Comparison of ENCODE assay signal across 21 cellular contexts in the genomic region with DNA sequence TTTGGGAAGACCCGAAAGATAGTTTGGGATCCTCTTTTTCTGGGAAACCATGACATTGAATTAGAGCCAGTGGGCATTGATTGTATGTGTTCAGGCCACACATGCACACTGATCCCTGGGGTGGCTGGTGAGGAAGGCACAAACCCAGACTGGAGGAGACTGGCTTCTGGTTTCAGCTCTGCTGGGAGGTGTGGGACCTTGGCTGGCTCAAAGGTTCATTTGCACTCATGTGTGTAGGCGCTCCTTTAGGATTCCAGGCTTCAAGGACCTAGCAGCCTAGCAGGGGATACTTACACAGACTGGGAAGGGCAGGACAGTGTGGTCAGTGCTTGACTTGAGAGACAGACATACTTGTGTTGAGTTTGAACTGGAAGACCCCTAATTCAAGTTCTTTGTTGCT. TPM values are rescaled to one million over a fixed set of nuclear protein-coding genes. Genes with fewer than 3 reads are reported as not detected.
DNase-seq lines count a peak whose midpoint lies in the region; ATAC-seq, FAIRE-seq and TF ChIP-seq lines count a peak whose summit lies in the region.
"Had no signal": no experiment of that assay in that cellular context is flagged by ENCODE, and none has a peak within 500 bp of the region (broad histone marks: within the 10 kb centered on the region; RNA-seq: fewer than 3 reads in every experiment).

No MANE protein-coding gene starts in this region.

- POLR2A ChIA-PET in HepG2 (lab: Yijun Ruan, JAX) = no interaction called here

- no peaks in the 10 kb centered on the region for H3K36me3 ChIP-seq in WERI-Rb-1
- H3K36me3 ChIP-seq in HepG2 (replicated peaks in 1 of 2; ENCODE audit: control insufficient read depth in 1 of 2, insufficient read depth in 2 of 2, low read length in 2 of 2) = no peaks in the 10 kb centered on the region
- H3K36me3 ChIP-seq in small intestine (ENCODE audit: control insufficient read depth in 2 of 2, insufficient read depth in 2 of 2, low read length in 2 of 2) = no peaks in the 10 kb centered on the region

- intact Hi-C loops in HepG2 (cut with micrococcal nuclease; ENCODE audit: unreplicated experiment) = no loop called here

- H3K79me2 ChIP-seq in HepG2 (ENCODE audit: insufficient read depth, low read length) = no peaks in the 10 kb centered on the region

- in situ Hi-C loops in HepG2 (cut with HindIII; ENCODE audit: extremely low pct_ligation_motif_present, low pct_unique_long_range_greater_than_20kb) = no loop called here

- BruUV-seq in HepG2 (replicated peaks; lab: Mats Ljungman, UMichigan) = no TSS peak

- TF ChIP-seq RAD21 in HepG2 (CRISPR knock-in tag; IDR thresholded peaks at IDR 0.05) = no peak

- CTCF ChIA-PET in HepG2 (lab: Yijun Ruan, JAX; ENCODE audit: low intra/inter-chr PET ratio, low total read pairs) = no interaction called here

- H3K4me1 ChIP-seq in HepG2 (ENCODE audit: insufficient read depth, low read length) (peaks cover 10% of the 10 kb centered on the region), small intestine (ENCODE audit: control insufficient read depth in 2 of 2, insufficient read depth in 1 of 2, low read depth in 1 of 2, low read length in 1 of 2) (peaks cover 0 to 2% of the 10 kb centered on the region in 2 donors)

- ATAC-seq in HepG2 = peak; percentile 71
- ATAC-seq: CD8-positive, alpha-beta T cell had no signal

- TF ChIP-seq EP300 in HepG2 (IDR thresholded peaks at IDR 0.05; ENCODE audit: low read depth in 2 of 2, low read length in 2 of 2) (no peak), HepG2 (CRISPR knock-in tag; IDR thresholded peaks at IDR 0.05; ENCODE audit: borderline replicate concordance) (no peak)

- H3K9me3 ChIP-seq in WERI-Rb-1 (ENCODE audit: severe bottlenecking) = no peaks in the 10 kb centered on the region
- no peaks in the 10 kb centered on the region for H3K9me3 ChIP-seq in HepG2 (ENCODE audit: low read length)
- H3K9me3 ChIP-seq in small intestine (ENCODE audit: control insufficient read depth, low read depth) = no peaks in the 10 kb centered on the region
- H3K9me3 ChIP-seq: SK-N-SH had no signal

- no peak for TF ChIP-seq POLR2A in HepG2 (IDR thresholded peaks at IDR 0.05; ENCODE audit: insufficient read depth in 1 of 2, low read depth in 2 of 2, low read length in 2 of 2)

- no peak overlapping the region for H3K9ac ChIP-seq in HepG2 (ENCODE audit: insufficient read depth, low read depth, low read length)
- H3K9ac ChIP-seq: GM23248, SK-N-SH had no signal

- peak; percentile 56 for DNase-seq in DMS 273 (lab: John Stamatoyannopoulos, UW; ENCODE audit: unreplicated experiment)
- no peak for DNase-seq in DMS 273 treated with DMSO at 0.1 percent for 48 hours (lab: John Stamatoyannopoulos, UW)
- DNase-seq in WERI-Rb-1 = no peak
- no peak for DNase-seq in HepG2 (ENCODE audit: low spot score)
- peak; percentile 46 for DNase-seq in small intestine
- DNase-seq in GDM1 (lab: John Stamatoyannopoulos, UW) = no peak
- DNase-seq in SKM-1 treated with dmso at 0.1 percent for 144 hours (lab: John Stamatoyannopoulos, UW; ENCODE audit: unreplicated experiment) = no peak
- DNase-seq: CD8-positive, alpha-beta T cell; DMS153; GM23248; H7; KBM-7; MV-4-11; NCI-H1105; NCI-H2029; NCI-H226; NCI-H510A; SK-N-SH had no signal

- no peaks in the 10 kb centered on the region for H3K27me3 ChIP-seq in WERI-Rb-1 (ENCODE audit: insufficient read depth, low read depth, severe bottlenecking)
- H3K27me3 ChIP-seq in HepG2 (ENCODE audit: control insufficient read depth in 1 of 2, insufficient read depth in 2 of 2, low read length in 2 of 2) = no peaks in the 10 kb centered on the region
- H3K27me3 ChIP-seq in small intestine (ENCODE audit: control insufficient read depth in 2 of 2, insufficient read depth in 2 of 2, low read length in 2 of 2) = no peaks in the 10 kb centered on the region

- H2AFZ ChIP-seq in HepG2 (ENCODE audit: low read length) = no peak overlapping the region
- H2AFZ ChIP-seq: GM23248 had no signal

- WGBS in HepG2 (ENCODE audit: low lambda C conversion rate) = 87% methylated on average over 1 of the region's 2 CpGs
- 84 to 85% (median 84%) methylated on average over 2 of the region's 2 CpGs for WGBS in small intestine, 3 donors

- H3K4me3 ChIP-seq in WERI-Rb-1 (ENCODE audit: low read depth, low read length) (no peak overlapping the region), HepG2 (replicated peaks in 1 of 3; ENCODE audit: insufficient read depth in 1 of 3, low read depth in 2 of 3, low read length in 3 of 3) (no peak overlapping the region), small intestine (ENCODE audit: low read depth in 1 of 2, low read length in 2 of 2) (no peak overlapping the region)
- H3K4me3 ChIP-seq: GM23248 had no signal

- H4K20me1 ChIP-seq in HepG2 (ENCODE audit: insufficient read depth, low read length) = no peaks in the 10 kb centered on the region

- FAIRE-seq in HepG2 (lab: Jason Lieb, UNC) (peak; percentile 72), small intestine (lab: Jason Lieb, UNC) (no peak)
- FAIRE-seq: HTR-8/SVneo had no signal

- no peak for TF ChIP-seq CTCF in WERI-Rb-1 (IDR thresholded peaks at IDR 0.05; ENCODE audit: low read depth, low read length)
- no peak for TF ChIP-seq CTCF in HepG2 (CRISPR knock-in tag; IDR thresholded peaks at IDR 0.05)

- peak overlapping the region; percentile 56 for H3K27ac ChIP-seq in WERI-Rb-1
- no peak overlapping the region for H3K27ac ChIP-seq in HepG2 (ENCODE audit: extremely low read length, insufficient read depth, low read length)
- H3K27ac ChIP-seq in small intestine (ENCODE audit: low read depth in 1 of 2, low read length in 1 of 2) = no peak overlapping the region
- H3K27ac ChIP-seq: 22Rv1, C4-2B, GM23248 had no signal

- no peak overlapping the region for H3K4me2 ChIP-seq in HepG2 (ENCODE audit: low read depth, low read length)
- H3K4me2 ChIP-seq: SK-N-SH had no signal

TF ChIP-seq in HepG2, 621 proteins besides CTCF, POLR2A, EP300 and RAD21:
- TF ChIP-seq, protein P1, sequence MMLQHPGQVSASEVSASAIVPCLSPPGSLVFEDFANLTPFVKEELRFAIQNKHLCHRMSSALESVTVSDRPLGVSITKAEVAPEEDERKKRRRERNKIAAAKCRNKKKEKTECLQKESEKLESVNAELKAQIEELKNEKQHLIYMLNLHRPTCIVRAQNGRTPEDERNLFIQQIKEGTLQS (CRISPR knock-in tag; IDR thresholded peaks at IDR 0.05) = no peak
- TF ChIP-seq ZNF7 (CRISPR knock-in tag; IDR thresholded peaks at IDR 0.05) = peak; percentile 95
- TF ChIP-seq PRMT3 (CRISPR knock-in tag; IDR thresholded peaks at IDR 0.05; ENCODE audit: borderline replicate concordance, low read depth) = no peak
TF ChIP-seq in HepG2: peak in this region for 1.

RNA-seq across cellular contexts. Expression of gene RIN2, which starts 7.2 kb away (rescaled TPM):
- 2.4 and 2.5 TPM in 2 replicates for total RNA-seq in HepG2 (2016; rRNA removed; fragmentation: Illumina TruSeq; extraction: Trizol)
- total RNA-seq in HepG2 (2016; cell fraction: cytosol; rRNA removed; fragmentation: Illumina TruSeq; extraction: Trizol; ENCODE audit: low read depth) = 0.97 and 1.3 TPM in 2 replicates
- total RNA-seq in HepG2 (2016; cell fraction: insoluble cytoplasmic fraction; rRNA removed; fragmentation: Illumina TruSeq; extraction: Trizol) = 2.5 and 2.7 TPM in 2 replicates
- total RNA-seq in HepG2 (2016; cell fraction: membrane; rRNA removed; fragmentation: Illumina TruSeq; extraction: Trizol) = 2.7 and 3.4 TPM in 2 replicates
- total RNA-seq in HepG2 (2016; cell fraction: nucleus; rRNA removed; fragmentation: Illumina TruSeq; extraction: Trizol) = 2.6 and 4.1 TPM in 2 replicates
- polyA plus RNA-seq in HepG2 (2011; rRNA removed) (5.1 and 6.3 TPM in 2 replicates), small intestine (10 to 100 TPM; 14.3 to 17.0 (median 17.0) TPM)
- 2.9 and 3.5 TPM in 2 replicates for polyA plus RNA-seq in HepG2 (2011; cell fraction: cytosol; rRNA removed)
- polyA plus RNA-seq in HepG2 (2011; cell fraction: nucleus; rRNA removed) = 7.6 and 9.1 TPM in 2 replicates
- polyA plus RNA-seq in HepG2 (2012) = 8.9 and 11.8 TPM in 2 replicates
- 1.6 TPM in 2 replicates for polyA plus RNA-seq in HepG2 (2016; cell fraction: cytosol; fragmentation: Illumina TruSeq; extraction: Trizol; ENCODE audit: low read depth)
- 1.5 and 1.8 TPM in 2 replicates for polyA plus RNA-seq in HepG2 (2016; cell fraction: insoluble cytoplasmic fraction; fragmentation: Illumina TruSeq; extraction: Trizol; ENCODE audit: low read depth)
- 2.1 and 2.3 TPM in 2 replicates for polyA plus RNA-seq in HepG2 (2016; cell fraction: membrane; fragmentation: Illumina TruSeq; extraction: Trizol; ENCODE audit: low read depth)
- polyA plus RNA-seq in HepG2 (2016; cell fraction: nucleus; fragmentation: Illumina TruSeq; extraction: Trizol; ENCODE audit: insufficient read depth, low read depth) = 2.1 and 2.4 TPM in 2 replicates
- polyA minus RNA-seq in HepG2 (2011; rRNA and poly(A)+ RNA removed; ENCODE audit: low replicate concordance) = 10.0 and 31.5 TPM in 2 replicates
- 7.6 and 13.8 TPM in 2 replicates for polyA minus RNA-seq in HepG2 (2011; cell fraction: cytosol; rRNA and poly(A)+ RNA removed)
- polyA minus RNA-seq in HepG2 (2011; cell fraction: nucleus; rRNA and poly(A)+ RNA removed) = 28.8 and 31.8 TPM in 2 replicates
- total RNA-seq: CD8-positive, alpha-beta T cell had no signal

Comparison
In these comparisons a context has a peak if more than half of its experiments do, and no peak if none do; other contexts are left out.
1. DNase-seq: peak in DMS 273 (single experiment) and small intestine (single experiment); none in DMS 273 treated with DMSO at 0.1 percent for 48 hours (single experiment), WERI-Rb-1 (single experiment), HepG2 (single experiment), GDM1 (single experiment) and SKM-1 treated with dmso at 0.1 percent for 144 hours (single experiment).